Comparison of ENCODE assay signal across 14 cellular contexts in the genomic region with DNA sequence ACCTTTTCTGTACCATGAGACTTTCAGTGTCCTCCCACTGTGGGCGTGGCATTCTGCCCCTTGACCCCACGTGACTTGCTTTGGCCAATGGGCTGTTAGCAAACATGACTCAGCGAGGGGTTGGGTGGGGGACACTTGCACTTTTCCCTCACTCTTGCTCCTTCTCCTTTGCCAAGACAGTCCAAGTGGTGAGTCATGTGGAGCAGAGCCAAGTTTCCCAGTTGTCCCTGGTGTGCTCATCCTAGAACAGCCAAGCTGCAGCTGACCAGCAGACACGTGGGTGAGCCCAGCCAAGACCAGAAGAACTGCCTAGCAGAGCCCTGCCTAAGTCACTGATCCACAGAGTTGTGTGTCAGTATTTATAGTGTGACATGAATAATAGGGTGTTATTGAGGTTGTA.
DNase-seq lines count a peak whose midpoint lies in the region; ATAC-seq and TF ChIP-seq lines count a peak whose summit lies in the region.
"Had no signal": no experiment of that assay in that cellular context is flagged by ENCODE, and none has a peak within 500 bp of the region (broad histone marks: within the 10 kb centered on the region; RNA-seq: fewer than 3 reads in every experiment).

No MANE protein-coding gene starts in this region.

- peaks cover 71% of the 10 kb centered on the region for H3K27me3 Mint-ChIP-seq in T-helper 17 cell

- DNase-seq in AG09319 (ENCODE audit: extremely low read depth, low read depth) (peak; percentile 7), HK-2 (ENCODE audit: unreplicated experiment) (peak; percentile 81), amniotic epithelial cell (ENCODE audit: low read depth) (peak; percentile 21), foreskin fibroblast (peak; percentile 33 to 51), T-helper 17 cell (no peak), HuH-7 (ENCODE audit: low spot score) (no peak), NCI-H345 treated with DMSO at 0.1 percent for 48 hours (lab: John Stamatoyannopoulos, UW; ENCODE audit: unreplicated experiment) (no peak)
- no peak for DNase-seq in stimulated activated CD4-positive, alpha-beta T cell treated with anti-CD3 and anti-CD28 coated beads, Interleukin-2, amount 100 ng/mL, for 24 hours
- DNase-seq: activated CD4-positive, alpha-beta T cell treated with anti-CD3 and anti-CD28 coated beads, Interleukin-2, amount 50 U/mL, for 48 hours; activated effector memory CD4-positive, alpha-beta T cell treated with Interleukin-2 at 50 U/mL for 16 hours; left ventricle myocardium superior; NCI-H1436; NK-92 treated with Interleukin-12 subunit alpha and Interleukin-12 subunit beta, amount 100 ng/mL, for 24 hours had no signal

- H3K36me3 Mint-ChIP-seq in T-helper 17 cell (ENCODE audit: low read depth): peaks cover 12% of the 10 kb centered on the region

- no peak overlapping the region for H3K4me3 Mint-ChIP-seq in T-helper 17 cell

- H3K4me1 Mint-ChIP-seq in T-helper 17 cell: peaks cover 4% of the 10 kb centered on the region

- H3K4me3 ChIP-seq in foreskin fibroblast (ENCODE audit: low read depth in 1 of 2, low read length in 2 of 2): no peak overlapping the region

- H3K9me3 ChIP-seq in T-helper 17 cell (ENCODE audit: control insufficient read depth, low read length, poor library complexity, severe bottlenecking): no peaks in the 10 kb centered on the region
- H3K9me3 ChIP-seq: neutrophil had no signal

- no peak overlapping the region for H3K27ac Mint-ChIP-seq in T-helper 17 cell

- TF ChIP-seq CTCF in AG09319 (IDR thresholded peaks at IDR 0.05; ENCODE audit: low read depth, low read length) (no peak), foreskin fibroblast (IDR thresholded peaks at IDR 0.05; ENCODE audit: low read depth, low read length) (no peak)

- ATAC-seq in T-helper 17 cell: no peak
- ATAC-seq: left ventricle myocardium superior had no signal

Comparison
In these comparisons a context has a peak if more than half of its experiments do, and no peak if none do; other contexts are left out.
1. DNase-seq: peak in AG09319 (single experiment), HK-2 (single experiment), amniotic epithelial cell (single experiment) and foreskin fibroblast (2 of 2); none in T-helper 17 cell (0 of 3), stimulated activated CD4-positive, alpha-beta T cell treated with anti-CD3 and anti-CD28 coated beads, Interleukin-2, amount 100 ng/mL, for 24 hours (0 of 2), HuH-7 (single experiment) and NCI-H345 treated with DMSO at 0.1 percent for 48 hours (single experiment).